In the genomic region with DNA sequence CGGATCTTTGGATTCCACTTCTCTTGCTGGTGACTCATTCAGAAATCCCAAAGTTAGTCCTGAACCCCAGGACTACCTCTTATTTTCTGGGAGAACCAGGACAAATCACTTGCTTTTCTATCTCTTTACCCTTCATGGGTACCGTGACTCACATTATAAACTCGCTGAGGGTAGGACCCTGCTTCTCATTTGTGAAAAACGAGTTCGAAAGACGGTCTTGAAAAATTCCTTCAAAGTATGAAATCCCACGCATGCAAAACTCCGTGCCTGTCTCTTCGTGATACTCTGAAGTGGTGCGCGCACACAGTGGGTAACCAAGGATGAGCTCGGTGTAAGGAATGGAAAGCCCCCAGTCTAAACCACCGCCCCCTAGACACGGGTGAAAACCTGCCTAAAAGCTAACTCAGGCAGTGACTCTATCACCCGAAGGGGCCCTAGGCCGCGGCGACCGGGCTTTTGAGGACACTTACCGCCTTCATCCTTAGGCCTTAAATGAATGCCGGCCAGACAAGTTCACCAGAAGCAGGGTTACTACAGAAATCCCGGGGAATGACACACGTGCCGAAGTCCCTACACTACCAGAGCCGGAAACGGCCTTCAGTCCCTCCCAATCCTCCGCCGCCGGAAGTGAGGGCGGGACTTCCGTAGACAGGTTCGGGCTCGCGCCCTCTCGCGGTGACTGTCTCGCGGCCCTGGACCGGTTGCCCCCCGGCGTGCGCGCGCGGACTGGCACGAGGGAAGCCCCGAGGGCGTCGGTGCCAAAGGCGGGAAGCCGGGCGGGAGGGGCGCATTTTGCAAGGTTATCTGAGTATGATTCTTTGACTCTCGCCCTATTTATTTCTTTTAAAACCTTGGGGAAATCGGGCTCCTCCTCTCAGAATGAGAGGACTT, we compare ENCODE assay signal across 8 cellular contexts. TPM values are rescaled to one million over a fixed set of nuclear protein-coding genes. Genes with fewer than 3 reads are reported as not detected.
A peak's percentile ranks its signal among the peaks of the same experiment; 100 is the strongest.
DNase-seq lines count a peak whose midpoint lies in the region; ATAC-seq and TF ChIP-seq lines count a peak whose summit lies in the region.

A gene with protein sequence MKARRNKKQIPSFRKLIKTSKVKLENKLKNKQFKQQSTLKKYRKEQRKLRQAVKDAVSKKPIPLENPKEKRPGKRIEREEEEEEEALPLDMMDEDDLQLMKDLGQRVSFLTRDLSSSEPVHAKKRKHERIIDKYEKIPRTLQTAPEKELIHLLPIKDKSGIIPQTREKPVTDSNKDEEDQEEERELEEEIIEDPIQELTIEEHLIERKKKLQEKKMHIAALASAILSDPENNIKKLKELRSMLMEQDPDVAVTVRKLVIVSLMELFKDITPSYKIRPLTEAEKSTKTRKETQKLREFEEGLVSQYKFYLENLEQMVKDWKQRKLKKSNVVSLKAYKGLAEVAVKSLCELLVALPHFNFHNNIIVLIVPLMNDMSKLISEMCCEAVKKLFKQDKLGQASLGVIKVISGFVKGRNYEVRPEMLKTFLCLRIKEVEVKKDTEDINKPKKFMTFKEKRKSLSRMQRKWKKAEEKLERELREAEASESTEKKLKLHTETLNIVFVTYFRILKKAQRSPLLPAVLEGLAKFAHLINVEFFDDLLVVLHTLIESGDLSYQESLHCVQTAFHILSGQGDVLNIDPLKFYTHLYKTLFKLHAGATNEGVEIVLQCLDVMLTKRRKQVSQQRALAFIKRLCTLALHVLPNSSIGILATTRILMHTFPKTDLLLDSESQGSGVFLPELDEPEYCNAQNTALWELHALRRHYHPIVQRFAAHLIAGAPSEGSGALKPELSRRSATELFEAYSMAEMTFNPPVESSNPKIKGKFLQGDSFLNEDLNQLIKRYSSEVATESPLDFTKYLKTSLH (minus strand): TSS at position 580 of the 891 bp plus-strand sequence. CDS start 101 bp downstream, at position 479.

- H3K4ac ChIP-seq in trophoblast cell (ENCODE audit: low read depth, low read length), result peak within 1 kb of the TSS; percentile 67

- H3K4me1 ChIP-seq in adipocyte (ENCODE audit: control insufficient read depth, insufficient read depth, low read length) (peaks cover 17% of the 10 kb centered on the region), trophoblast cell (ENCODE audit: control insufficient read depth in 1 of 2, insufficient read depth in 2 of 2, low read length in 2 of 2) (peaks cover 2 to 6% of the 10 kb centered on the region in 2 experiments), transverse colon (peaks cover 9 to 22% (median 15%) of the 10 kb centered on the region in 4 donors)

- peak; percentile 19 for TF ChIP-seq POLR2A in transverse colon (IDR thresholded peaks at IDR 0.05)

- WGBS in trophoblast cell (ENCODE audit: extremely low coverage, insufficient coverage, insufficient read length), result no CpG with 5 or more reads among the region's 55 CpGs
- WGBS in transverse colon (ENCODE audit: low coverage in 1 of 2), 2 donors, result 0 to 1% methylated on average over 8 to 43 of the region's 55 CpGs

- peak; percentile 77 for TF ChIP-seq CTCF in GM12874 (IDR thresholded peaks at IDR 0.05; ENCODE audit: insufficient read depth, low read depth, low read length)
- TF ChIP-seq CTCF in transverse colon (IDR thresholded peaks at IDR 0.05), result peak; percentile 79 to 93 (median 90)

- H3K4me3 ChIP-seq in adipocyte (ENCODE audit: low read length) (peak within 1 kb of the TSS; percentile 99), trophoblast cell (ENCODE audit: low read depth, low read length) (peak within 1 kb of the TSS; percentile 81), transverse colon (peak within 1 kb of the TSS; percentile 35 to 78 (median 55))

- H3K14ac ChIP-seq in trophoblast cell (ENCODE audit: low read length), result peak within 1 kb of the TSS; percentile 73

- H3K9me3 ChIP-seq in adipocyte (ENCODE audit: control insufficient read depth, low read length) (no peaks in the 10 kb centered on the region), trophoblast cell (ENCODE audit: insufficient read depth, low read depth, low read length) (no peaks in the 10 kb centered on the region), transverse colon (no peaks in the 10 kb centered on the region)

- H3K23ac ChIP-seq in trophoblast cell (ENCODE audit: low read length), result no peak within 1 kb of the TSS

- peak within 1 kb of the TSS; percentile 71 for H3K4me2 ChIP-seq in trophoblast cell (ENCODE audit: low read length)

- intact Hi-C loops in cardiac septum (cut with DNase I) (loop anchor here (1.0 kb wide), 1 partner anchor 40 kb away; the partner anchor contains the start of gene TBC1D12), transverse colon (cut with DNase I; ENCODE audit: low total_unique reads) (loop anchor here (10.0 kb wide), 1 partner anchor 82 kb away; no protein-coding TSS in a partner anchor)

- in situ Hi-C loops in transverse colon (cut with MboI; ENCODE audit: low pct_ligation_motif_present in 1 of 4, low pct_unique_long_range_greater_than_20kb in 1 of 4, low sequenced_read_pairs in 3 of 4), result no loop called here

- DNase-seq in NCI-H128 (lab: John Stamatoyannopoulos, UW; ENCODE audit: unreplicated experiment) (peak; percentile 69), SW480 (ENCODE audit: low spot score) (peak; percentile 93), adipocyte (ENCODE audit: low read depth) (peak; percentile 99), cardiac septum (ENCODE audit: low spot score) (peak; percentile 97), trophoblast cell (peak; percentile 97 to 98), transverse colon (peak; percentile 98)

- H3K27ac ChIP-seq in trophoblast cell (ENCODE audit: low read depth, low read length) (no peak within 1 kb of the TSS), transverse colon (peak within 1 kb of the TSS; percentile 75 to 83 (median 78))

- H3K27me3 ChIP-seq in adipocyte (replicated peaks; ENCODE audit: control insufficient read depth, insufficient read depth, low read length), result no peaks in the 10 kb centered on the region
- H3K27me3 ChIP-seq in trophoblast cell (ENCODE audit: insufficient read depth, low read length), result no peaks in the 10 kb centered on the region
- H3K27me3 ChIP-seq in transverse colon, result no peaks in the 10 kb centered on the region

- TF ChIP-seq EP300 in transverse colon (IDR thresholded peaks at IDR 0.05; ENCODE audit: low read depth), result no peak

- ATAC-seq in HG02759 (IDR thresholded peaks at IDR 0.05; ENCODE audit: unreplicated experiment), result peak; percentile 100

- peak within 1 kb of the TSS; percentile 72 for H2BK120ac ChIP-seq in trophoblast cell (ENCODE audit: insufficient read depth, low read length, poor library complexity)

- peak within 1 kb of the TSS; percentile 98 for H3K9ac ChIP-seq in adipocyte (ENCODE audit: low read length)
- peak within 1 kb of the TSS; percentile 79 for H3K9ac ChIP-seq in trophoblast cell (ENCODE audit: low read length)

- H4K91ac ChIP-seq in trophoblast cell (ENCODE audit: low read depth, low read length), result peak within 1 kb of the TSS; percentile 70

- H3K79me2 ChIP-seq in trophoblast cell (ENCODE audit: control insufficient read depth, insufficient read depth, low read length, poor library complexity), result peaks cover 1% of the 10 kb centered on the region

- no peak within 1 kb of the TSS for H2BK12ac ChIP-seq in trophoblast cell (ENCODE audit: low read length)

- peak within 1 kb of the TSS; percentile 97 for H4K8ac ChIP-seq in trophoblast cell (ENCODE audit: low read depth, low read length)

- H3K36me3 ChIP-seq in adipocyte (ENCODE audit: control insufficient read depth, insufficient read depth, low read length, severe bottlenecking), result peaks cover 4% of the 10 kb centered on the region
- H3K36me3 ChIP-seq in trophoblast cell (ENCODE audit: control insufficient read depth in 1 of 2, insufficient read depth in 2 of 2, low read length in 2 of 2), result no peaks in the 10 kb centered on the region
- peaks cover 0 to 2% (median 0%) of the 10 kb centered on the region in 4 donors for H3K36me3 ChIP-seq in transverse colon

- H3K79me1 ChIP-seq in trophoblast cell (ENCODE audit: low read length), result no peaks in the 10 kb centered on the region

- peak within 1 kb of the TSS; percentile 57 for H2BK5ac ChIP-seq in trophoblast cell (ENCODE audit: low read depth, low read length, poor library complexity)

- H2AFZ ChIP-seq in trophoblast cell (ENCODE audit: insufficient read depth, low read length, poor library complexity), result peak within 1 kb of the TSS; percentile 90

- H2AK5ac ChIP-seq in trophoblast cell (ENCODE audit: low read length), result no peak within 1 kb of the TSS

- peak within 1 kb of the TSS; percentile 83 for H4K12ac ChIP-seq in trophoblast cell (ENCODE audit: low read depth, low read length)

- peak within 1 kb of the TSS; percentile 87 for H3K18ac ChIP-seq in trophoblast cell (ENCODE audit: low read length)

RNA-seq across cellular contexts. Expression of the gene that starts here (rescaled TPM):
- total RNA-seq in cardiac septum, result 8.9 TPM
- polyA plus RNA-seq in trophoblast cell (2013), result 6.7 TPM in 2 replicates
- total RNA-seq in transverse colon, result 10 to 100 TPM in 1 of 4 donors, 1 to 10 TPM in 2, under 1 TPM in 1; 0.20 to 11.7 (median 3.4) TPM
